10 cellular contexts compared by ENCODE assay signal in the genomic region with DNA sequence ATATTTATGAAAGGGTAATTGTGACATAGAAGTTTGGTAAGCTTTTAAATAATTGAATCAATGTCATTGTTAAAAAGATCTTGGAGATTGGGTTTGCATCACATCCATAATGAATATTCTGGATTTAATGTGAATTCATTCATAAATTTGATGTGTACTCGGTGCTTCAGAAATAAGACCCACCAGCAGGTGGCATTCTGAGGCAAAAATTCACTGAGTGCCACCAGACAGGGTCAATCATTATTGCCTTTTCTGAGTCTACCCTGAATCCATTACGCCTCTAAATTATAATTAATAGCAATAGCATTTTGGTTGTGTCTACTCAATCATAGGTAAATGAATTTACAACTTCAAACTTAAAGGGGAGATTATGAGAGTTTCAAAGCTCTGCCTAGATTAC. TPM values are rescaled to one million over a fixed set of nuclear protein-coding genes. Genes with fewer than 3 reads are reported as not detected.
DNase-seq lines count a peak whose midpoint lies in the region; ATAC-seq and TF ChIP-seq lines count a peak whose summit lies in the region.
"Had no signal": no experiment of that assay in that cellular context is flagged by ENCODE, and none has a peak within 500 bp of the region (broad histone marks: within the 10 kb centered on the region; RNA-seq: fewer than 3 reads in every experiment).

No MANE protein-coding gene starts in this region.

- H3T11ph ChIP-seq in H9 (ENCODE audit: low read length) = no peak overlapping the region

- DNase-seq in H9 = no peak
- DNase-seq in SK-MEL-5 (ENCODE audit: low read depth, low spot score) = peak; percentile 43
- no peak for DNase-seq in hepatocyte (ENCODE audit: low spot score)
- DNase-seq in SW 1271 (lab: John Stamatoyannopoulos, UW) = no peak
- DNase-seq in NCI-H446 treated with DMSO at 0.1 percent for 48 hours (lab: John Stamatoyannopoulos, UW) = no peak
- DNase-seq: left colon had no signal

- no peak overlapping the region for H3K9ac ChIP-seq in H9 (ENCODE audit: extremely low read depth, insufficient read length, low read length)

- no peak overlapping the region for H4K5ac ChIP-seq in H9 (ENCODE audit: insufficient read length, low read depth, low read length)

- no peaks in the 10 kb centered on the region for H4K20me1 ChIP-seq in H9 (ENCODE audit: control insufficient read depth, insufficient read depth, insufficient read length)
- no peaks in the 10 kb centered on the region for H4K20me1 ChIP-seq in hepatocyte (ENCODE audit: insufficient read depth, poor library complexity, severe bottlenecking)

- no peak overlapping the region for H3K56ac ChIP-seq in H9 (ENCODE audit: insufficient read length, low read depth, low read length)

- H3K4me2 ChIP-seq in H9 (ENCODE audit: insufficient read depth, insufficient read length, low read length) = no peak overlapping the region
- no peak overlapping the region for H3K4me2 ChIP-seq in hepatocyte

- H4K91ac ChIP-seq in H9 (ENCODE audit: insufficient read length, low read depth, low read length) = no peak overlapping the region

- H2BK120ac ChIP-seq in H9 (ENCODE audit: low read depth, low read length, poor library complexity, severe bottlenecking) = no peak overlapping the region

- no peak overlapping the region for H3K27ac ChIP-seq in C4-2B
- no peak overlapping the region for H3K27ac ChIP-seq in H9 (ENCODE audit: insufficient read length, low read depth, low read length)
- H3K27ac ChIP-seq in hepatocyte = no peak overlapping the region

- no peaks in the 10 kb centered on the region for H3K9me3 Mint-ChIP-seq in H9

- no peak overlapping the region for H2BK15ac ChIP-seq in H9 (ENCODE audit: low read depth, low read length)

- H3K27me3 ChIP-seq in H9 (ENCODE audit: insufficient read depth, low read length) = no peaks in the 10 kb centered on the region
- H3K27me3 ChIP-seq in hepatocyte = peaks cover 18% of the 10 kb centered on the region

- no peaks in the 10 kb centered on the region for H3K36me3 Mint-ChIP-seq in H9 (ENCODE audit: insufficient read depth in 1 of 3, low read depth in 3 of 3)

- H3K4ac ChIP-seq in H9 (ENCODE audit: low read depth, low read length) = no peak overlapping the region

- H3K79me1 ChIP-seq in H9 (ENCODE audit: insufficient read depth, low read depth, low read length, poor library complexity, severe bottlenecking) = no peaks in the 10 kb centered on the region

- no peaks in the 10 kb centered on the region for H3K9me3 ChIP-seq in H9 (ENCODE audit: control insufficient read depth, low read depth, low read length)
- H3K9me3 ChIP-seq in hepatocyte (ENCODE audit: low read depth) = no peaks in the 10 kb centered on the region

- H2AFZ ChIP-seq in H9 (ENCODE audit: low read length) (no peak overlapping the region), hepatocyte (no peak overlapping the region)

- H4K8ac ChIP-seq in H9 (replicated peaks; ENCODE audit: insufficient read length, low read depth, low read length) = no peak overlapping the region

- peaks cover 7 to 8% of the 10 kb centered on the region in 2 experiments for H3K4me1 Mint-ChIP-seq in H9

- H3K36me3 ChIP-seq in hepatocyte (replicated peaks; ENCODE audit: insufficient read depth, low read depth) = no peaks in the 10 kb centered on the region

- no peak overlapping the region for H2BK20ac ChIP-seq in H9 (ENCODE audit: low read depth, low read length, poor library complexity, severe bottlenecking)

- H2BK12ac ChIP-seq in H9 (ENCODE audit: insufficient read length, low read depth, low read length) = no peak overlapping the region

- H3K27ac Mint-ChIP-seq in H9 = no peak overlapping the region

- TF ChIP-seq CTCF in C4-2B (conservative IDR thresholded peaks at IDR 0.05) (peak; percentile 60), H9 (conservative IDR thresholded peaks at IDR 0.05) (peak; percentile 70; the same call in 2 of the 3 replicates), hepatocyte (IDR thresholded peaks at IDR 0.05; ENCODE audit: poor library complexity) (peak; percentile 38)

- H3K4me1 ChIP-seq in H9 (ENCODE audit: insufficient read depth, low read length) (no peaks in the 10 kb centered on the region), hepatocyte (ENCODE audit: insufficient read depth) (no peaks in the 10 kb centered on the region)

- H3K27me3 Mint-ChIP-seq in H9 (ENCODE audit: low read depth) = peaks cover 21% of the 10 kb centered on the region

- no peak overlapping the region for H3K4me3 ChIP-seq in hepatocyte

- H3K23ac ChIP-seq in H9 (ENCODE audit: insufficient read length, low read depth, low read length) = no peak overlapping the region

- in situ Hi-C loops in SK-MEL-5 (cut with HindIII; ENCODE audit: low pct_unique_long_range_greater_than_20kb, low sequenced_read_pairs) = no loop called here

- no peaks in the 10 kb centered on the region for H3K9me2 ChIP-seq in hepatocyte (replicated peaks; ENCODE audit: insufficient read depth)

- H3K79me2 ChIP-seq in H9 (ENCODE audit: insufficient read depth, low read length) (no peaks in the 10 kb centered on the region), hepatocyte (no peaks in the 10 kb centered on the region)

- ATAC-seq in HG03342 (IDR thresholded peaks at IDR 0.05; ENCODE audit: unreplicated experiment) = no peak
- no peak for ATAC-seq in GM18870 (IDR thresholded peaks at IDR 0.05; ENCODE audit: unreplicated experiment)
- ATAC-seq: left colon had no signal

- no CpG with 5 or more reads among the region's 2 CpGs for WGBS in H9 (ENCODE audit: extremely low coverage, insufficient read length, low lambda C conversion rate)
- 71% methylated on average over 2 of the region's 2 CpGs for whole genome bisulfite sequencing in hepatocyte (ENCODE audit: low lambda C conversion rate, missing lambda C conversion rate)

- H3K18ac ChIP-seq in H9 (ENCODE audit: insufficient read length, low read depth, low read length) = no peak overlapping the region

- no peak overlapping the region for H3K14ac ChIP-seq in H9 (ENCODE audit: insufficient read depth, low read length)

- no peaks in the 10 kb centered on the region for H3K23me2 ChIP-seq in H9 (ENCODE audit: insufficient read length, low read depth, low read length, poor library complexity, severe bottlenecking)

- H2BK5ac ChIP-seq in H9 (ENCODE audit: insufficient read length, low read length) = no peak overlapping the region

- no peak overlapping the region for H2AK5ac ChIP-seq in H9 (ENCODE audit: insufficient read length, low read length)

- no peak overlapping the region for H3K4me3 Mint-ChIP-seq in H9

RNA-seq across cellular contexts. Expression of gene TRPC7, which starts 1.0 kb away (rescaled TPM):
- not detected in 2 replicates for total RNA-seq in H9 (2021)
- not detected in 2 replicates for total RNA-seq in SK-MEL-5 (2014; rRNA removed; shearing (Covaris generic))
- 0.32 TPM in 1 of 2 replicates, not detected in the other for polyA plus RNA-seq in SK-MEL-5 (2015; cell fraction: cytosol; rRNA removed)
- not detected in 2 replicates for polyA plus RNA-seq in SK-MEL-5 (2015; cell fraction: nucleus; rRNA removed)
- 0.53 TPM in 1 of 2 replicates, not detected in the other for total RNA-seq in hepatocyte
- not detected in 2 replicates for polyA plus RNA-seq in hepatocyte
- total RNA-seq: dermis microvascular lymphatic vessel endothelial cell had no signal
